ENCODE assay signal across 8 cellular contexts in the genomic region with DNA sequence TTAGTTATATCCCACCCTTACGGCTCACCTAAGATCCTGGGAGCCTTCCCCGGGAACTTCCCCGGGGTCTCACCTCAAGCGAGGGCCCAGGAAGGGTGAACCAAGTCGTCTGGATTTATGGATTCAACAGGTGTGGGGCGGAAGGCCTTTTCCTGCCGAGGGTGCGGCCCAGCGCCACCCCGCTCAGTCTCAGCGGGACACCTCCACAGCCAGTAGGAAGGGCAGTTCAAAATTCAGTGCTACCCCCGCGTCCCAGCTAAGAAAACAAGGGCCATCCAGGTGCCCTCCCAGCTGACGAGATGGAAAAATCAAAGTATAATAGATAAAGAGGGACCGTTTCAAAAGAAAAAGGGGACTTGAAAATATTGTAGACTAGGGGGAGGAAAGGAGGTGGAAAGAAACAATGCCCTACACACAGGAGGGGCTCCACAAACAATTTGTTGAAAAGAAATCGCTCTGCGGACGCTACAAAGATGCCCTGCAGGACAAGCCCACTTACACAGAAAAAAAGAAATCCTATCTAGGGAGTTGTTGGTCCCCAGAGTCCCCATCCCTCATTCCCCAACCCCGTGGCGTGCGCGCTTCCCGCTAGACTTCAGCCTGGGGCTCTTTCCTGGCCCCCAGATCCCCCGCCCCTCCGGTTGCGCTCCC. TPM values are rescaled to one million over a fixed set of nuclear protein-coding genes. Genes with fewer than 3 reads are reported as not detected.
DNase-seq lines count a peak whose midpoint lies in the region; ATAC-seq and TF ChIP-seq lines count a peak whose summit lies in the region.

No MANE protein-coding gene starts in this region.

- no peak for TF ChIP-seq RAD21 in neural cell (conservative IDR thresholded peaks at IDR 0.05)

- H4K20me1 ChIP-seq in neural cell (ENCODE audit: insufficient read depth): no peaks in the 10 kb centered on the region

- no peak for TF ChIP-seq EP300 in neural cell (conservative IDR thresholded peaks at IDR 0.05; ENCODE audit: poor library complexity, severe bottlenecking)

- peak overlapping the region; percentile 76 for H3K27ac ChIP-seq in effector memory CD4-positive, alpha-beta T cell (ENCODE audit: insufficient read depth, low read length, poor library complexity, severe bottlenecking)
- H3K27ac ChIP-seq in neural cell (ENCODE audit: low read length): peak overlapping the region; percentile 61

- no peak for ATAC-seq in GM21825 (IDR thresholded peaks at IDR 0.05; ENCODE audit: unreplicated experiment)
- no peak for ATAC-seq in GM21515 (IDR thresholded peaks at IDR 0.05; ENCODE audit: unreplicated experiment)

- no peaks in the 10 kb centered on the region for H3K9me3 ChIP-seq in effector memory CD4-positive, alpha-beta T cell (ENCODE audit: control insufficient read depth, low read length)
- no peaks in the 10 kb centered on the region for H3K9me3 ChIP-seq in neural cell (ENCODE audit: low read length)

- H3K9me2 ChIP-seq in neural cell (ENCODE audit: insufficient read depth, low read length): no peaks in the 10 kb centered on the region

- H3K4me2 ChIP-seq in neural cell (ENCODE audit: low read length): peak overlapping the region; percentile 72

- no peak for TF ChIP-seq CTCF in neural cell (IDR thresholded peaks at IDR 0.05; ENCODE audit: poor library complexity, severe bottlenecking)

- DNase-seq in COR-L47 (lab: John Stamatoyannopoulos, UW) (peak; percentile 24), NCI-H748 treated with DMSO at 0.1 percent for 48 hours (lab: John Stamatoyannopoulos, UW) (peak; percentile 90), NCI-H2227 (lab: John Stamatoyannopoulos, UW; ENCODE audit: unreplicated experiment) (no peak), COLO829 (ENCODE audit: low spot score) (no peak)
- no peak for DNase-seq in effector memory CD4-positive, alpha-beta T cell

- peaks cover 34% of the 10 kb centered on the region for H3K4me1 ChIP-seq in effector memory CD4-positive, alpha-beta T cell (ENCODE audit: control insufficient read depth, insufficient read depth, low read length, poor library complexity, severe bottlenecking)

- H3K4me3 ChIP-seq in effector memory CD4-positive, alpha-beta T cell (ENCODE audit: insufficient read depth, low read depth, low read length, poor library complexity, severe bottlenecking): peak overlapping the region; percentile 85
- peak overlapping the region; percentile 94 for H3K4me3 ChIP-seq in neural cell (ENCODE audit: low read length)

- peaks cover 47% of the 10 kb centered on the region for H3K79me2 ChIP-seq in neural cell (replicated peaks; ENCODE audit: insufficient read depth, low read length)

- no peaks in the 10 kb centered on the region for H3K27me3 ChIP-seq in effector memory CD4-positive, alpha-beta T cell (replicated peaks; ENCODE audit: control insufficient read depth, insufficient read depth, low read length, poor library complexity, severe bottlenecking)
- no peaks in the 10 kb centered on the region for H3K27me3 ChIP-seq in neural cell (ENCODE audit: insufficient read depth, low read depth, low read length)

- H3K36me3 ChIP-seq in effector memory CD4-positive, alpha-beta T cell (ENCODE audit: control insufficient read depth, insufficient read depth, low read length): no peaks in the 10 kb centered on the region
- no peaks in the 10 kb centered on the region for H3K36me3 ChIP-seq in neural cell (ENCODE audit: insufficient read depth, low read length)

- H2AFZ ChIP-seq in neural cell (ENCODE audit: low read depth, low read length): peak overlapping the region; percentile 93

- no peaks in the 10 kb centered on the region for H3F3A ChIP-seq in neural cell (ENCODE audit: insufficient read depth, low read length, poor library complexity, severe bottlenecking)

- peak overlapping the region; percentile 90 for H3K9ac ChIP-seq in neural cell (ENCODE audit: low read length)

TF ChIP-seq in neural cell, 6 proteins besides CTCF, POLR2A, EP300 and RAD21:
- no peak for TF ChIP-seq EZH2 (IDR thresholded peaks at IDR 0.05; ENCODE audit: borderline replicate concordance, insufficient read depth, low read length, poor library complexity, severe bottlenecking)
- no peak for TF ChIP-seq POLR2AphosphoS5 (IDR thresholded peaks at IDR 0.05)
- no peak for TF ChIP-seq TAF1 (IDR thresholded peaks at IDR 0.05; ENCODE audit: low read depth)
- TF ChIP-seq, protein P1, sequence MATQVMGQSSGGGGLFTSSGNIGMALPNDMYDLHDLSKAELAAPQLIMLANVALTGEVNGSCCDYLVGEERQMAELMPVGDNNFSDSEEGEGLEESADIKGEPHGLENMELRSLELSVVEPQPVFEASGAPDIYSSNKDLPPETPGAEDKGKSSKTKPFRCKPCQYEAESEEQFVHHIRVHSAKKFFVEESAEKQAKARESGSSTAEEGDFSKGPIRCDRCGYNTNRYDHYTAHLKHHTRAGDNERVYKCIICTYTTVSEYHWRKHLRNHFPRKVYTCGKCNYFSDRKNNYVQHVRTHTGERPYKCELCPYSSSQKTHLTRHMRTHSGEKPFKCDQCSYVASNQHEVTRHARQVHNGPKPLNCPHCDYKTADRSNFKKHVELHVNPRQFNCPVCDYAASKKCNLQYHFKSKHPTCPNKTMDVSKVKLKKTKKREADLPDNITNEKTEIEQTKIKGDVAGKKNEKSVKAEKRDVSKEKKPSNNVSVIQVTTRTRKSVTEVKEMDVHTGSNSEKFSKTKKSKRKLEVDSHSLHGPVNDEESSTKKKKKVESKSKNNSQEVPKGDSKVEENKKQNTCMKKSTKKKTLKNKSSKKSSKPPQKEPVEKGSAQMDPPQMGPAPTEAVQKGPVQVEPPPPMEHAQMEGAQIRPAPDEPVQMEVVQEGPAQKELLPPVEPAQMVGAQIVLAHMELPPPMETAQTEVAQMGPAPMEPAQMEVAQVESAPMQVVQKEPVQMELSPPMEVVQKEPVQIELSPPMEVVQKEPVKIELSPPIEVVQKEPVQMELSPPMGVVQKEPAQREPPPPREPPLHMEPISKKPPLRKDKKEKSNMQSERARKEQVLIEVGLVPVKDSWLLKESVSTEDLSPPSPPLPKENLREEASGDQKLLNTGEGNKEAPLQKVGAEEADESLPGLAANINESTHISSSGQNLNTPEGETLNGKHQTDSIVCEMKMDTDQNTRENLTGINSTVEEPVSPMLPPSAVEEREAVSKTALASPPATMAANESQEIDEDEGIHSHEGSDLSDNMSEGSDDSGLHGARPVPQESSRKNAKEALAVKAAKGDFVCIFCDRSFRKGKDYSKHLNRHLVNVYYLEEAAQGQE (IDR thresholded peaks at IDR 0.05; ENCODE audit: borderline replicate concordance): no peak
- TF ChIP-seq SMC3 (conservative IDR thresholded peaks at IDR 0.05; ENCODE audit: poor library complexity): no peak
- TF ChIP-seq MXI1 (conservative IDR thresholded peaks at IDR 0.05; ENCODE audit: poor library complexity, severe bottlenecking): no peak

RNA-seq across cellular contexts. Expression of a gene that starts 1.3 kb away (rescaled TPM):
- polyA plus RNA-seq in neural cell: 39.4 and 40.6 TPM in 2 replicates
- 42.1 and 46.5 TPM in 2 replicates for polyA minus RNA-seq in neural cell

Comparison
In these comparisons a context has a peak if more than half of its experiments do, and no peak if none do; other contexts are left out.
1. DNase-seq: peak in COR-L47 (single experiment) and NCI-H748 treated with DMSO at 0.1 percent for 48 hours (single experiment); none in effector memory CD4-positive, alpha-beta T cell (0 of 3), NCI-H2227 (single experiment) and COLO829 (single experiment).